18 cellular contexts compared by ENCODE assay signal in the genomic region with DNA sequence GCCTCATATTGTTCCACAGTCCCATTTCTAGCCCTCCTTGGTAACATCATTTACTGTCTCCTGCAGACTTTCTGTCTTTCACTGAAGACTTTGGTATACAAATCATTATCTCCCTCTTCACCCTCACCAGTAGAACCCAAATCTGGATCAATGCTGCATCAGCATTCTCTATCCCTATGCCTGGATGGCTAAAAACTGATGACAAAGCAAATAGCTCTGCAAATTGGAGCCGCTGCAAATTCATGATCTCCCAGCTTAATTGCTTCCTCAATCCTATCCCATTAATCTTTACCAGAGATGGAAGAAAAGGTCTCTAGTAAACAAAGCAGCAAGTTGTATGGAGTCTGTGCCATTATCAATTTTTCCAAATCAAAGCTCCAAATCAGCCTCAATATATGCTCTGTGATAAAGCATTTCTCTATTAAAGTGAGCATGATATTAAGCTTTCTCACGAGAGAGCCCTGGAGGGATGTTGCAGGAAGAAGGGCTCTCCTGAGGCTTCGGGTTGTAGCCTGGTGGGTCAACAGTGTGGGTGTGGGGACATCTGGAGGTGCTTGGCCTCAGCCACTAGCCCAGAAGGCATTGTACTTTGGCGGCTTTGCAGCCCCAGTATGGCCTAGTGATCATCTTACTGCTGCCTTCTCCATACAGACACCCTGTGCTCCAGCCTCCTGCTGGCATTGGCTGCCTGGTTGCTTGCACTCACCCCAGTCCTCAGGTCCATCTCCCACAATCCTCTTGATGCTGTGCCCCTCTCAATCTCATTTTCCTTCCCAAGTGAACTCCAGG. TPM values are rescaled to one million over a fixed set of nuclear protein-coding genes. Genes with fewer than 3 reads are reported as not detected.
"Had no signal": no experiment of that assay in that cellular context is flagged by ENCODE, and none has a peak within 500 bp of the region (broad histone marks: within the 10 kb centered on the region; RNA-seq: fewer than 3 reads in every experiment).

No MANE protein-coding gene starts in this region.

- H3K27me3 ChIP-seq: gastrocnemius medialis, heart right ventricle, ovary, right atrium auricular region, stomach, transverse colon had no signal

- DNase-seq: cortex of kidney; dorsolateral prefrontal cortex; effector CD8-positive, alpha-beta T cell; gastrocnemius medialis; heart right ventricle; hypothalamus; kidney glomerular epithelial cell; naive thymus-derived CD4-positive, alpha-beta T cell; nucleus accumbens; ovary; stimulated activated CD4-positive, alpha-beta T cell treated with anti-CD3 and anti-CD28 coated beads, Interleukin-2, amount 100 ng/mL, for 48 hours; stomach; substantia nigra; transverse colon had no signal

- H3K27ac Mint-ChIP-seq: naive thymus-derived CD4-positive, alpha-beta T cell had no signal

- H3K4me1 ChIP-seq: gastrocnemius medialis, right atrium auricular region, stomach, transverse colon had no signal

- H3K27me3 Mint-ChIP-seq: naive thymus-derived CD4-positive, alpha-beta T cell had no signal

- H3K9me3 ChIP-seq: gastrocnemius medialis, heart right ventricle, ovary, right atrium auricular region, stomach, thoracic aorta, transverse colon had no signal

- H3K36me3 ChIP-seq: gastrocnemius medialis, heart right ventricle, ovary, right atrium auricular region, stomach, thoracic aorta, transverse colon had no signal

- H3K4me3 ChIP-seq: dorsolateral prefrontal cortex, gastrocnemius medialis, heart right ventricle, ovary, right atrium auricular region, smooth muscle cell, stomach, thoracic aorta, transverse colon had no signal

- ATAC-seq: gastrocnemius medialis; heart right ventricle; naive thymus-derived CD4-positive, alpha-beta T cell had no signal

- H3K36me3 Mint-ChIP-seq: naive thymus-derived CD4-positive, alpha-beta T cell had no signal

- H3K4me3 Mint-ChIP-seq: naive thymus-derived CD4-positive, alpha-beta T cell had no signal

- H3K4me2 ChIP-seq: smooth muscle cell had no signal

- H3K4me1 Mint-ChIP-seq: naive thymus-derived CD4-positive, alpha-beta T cell had no signal

- H3K27ac ChIP-seq: dorsolateral prefrontal cortex, gastrocnemius medialis, heart right ventricle, ovary, right atrium auricular region, stomach, thoracic aorta, transverse colon had no signal

- H3K9me3 Mint-ChIP-seq: naive thymus-derived CD4-positive, alpha-beta T cell had no signal

RNA-seq across cellular contexts. Expression of a gene that starts 46.2 kb away (rescaled TPM):
- total RNA-seq: lung microvascular endothelial cell had no signal
- polyA plus RNA-seq: naive thymus-derived CD4-positive, alpha-beta T cell had no signal
